In the genomic region with DNA sequence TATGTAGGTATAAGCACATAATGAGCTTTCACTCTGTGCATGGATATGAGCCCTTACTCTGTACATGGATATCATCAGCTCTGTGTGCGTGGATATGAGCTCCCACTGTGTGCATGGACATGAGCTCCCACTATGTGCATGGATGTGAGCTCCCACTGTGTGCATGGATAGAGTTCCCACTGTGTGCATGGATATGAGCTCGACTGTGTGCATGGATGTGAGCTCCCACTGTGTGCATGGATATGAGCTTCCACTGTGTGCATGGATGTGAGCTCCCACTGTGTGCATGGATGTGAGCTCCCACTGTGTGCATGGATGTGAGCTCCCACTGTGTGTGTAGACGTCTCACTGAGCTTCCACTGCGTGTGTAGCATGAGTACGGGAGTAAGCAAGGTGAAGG, we compare ENCODE assay signal across 18 cellular contexts.
DNase-seq lines count a peak whose midpoint lies in the region; ATAC-seq, FAIRE-seq and TF ChIP-seq lines count a peak whose summit lies in the region.
"Had no signal": no experiment of that assay in that cellular context is flagged by ENCODE, and none has a peak within 500 bp of the region (broad histone marks: within the 10 kb centered on the region; RNA-seq: fewer than 3 reads in every experiment).

No MANE protein-coding gene starts in this region.

- H3K9me3 Mint-ChIP-seq in activated T-cell treated with anti-CD3 and anti-CD28 coated beads, Interleukin-2, amount 50 U/mL, for 4 hours = no peaks in the 10 kb centered on the region
- H3K9me3 Mint-ChIP-seq in activated T-cell treated with anti-CD3 and anti-CD28 coated beads, Interleukin-2, amount 50 U/mL, for 24 hours = no peaks in the 10 kb centered on the region
- H3K9me3 Mint-ChIP-seq in activated CD4-positive, alpha-beta memory T cell treated with anti-CD3 and anti-CD28 coated beads, Interleukin-2, amount 10 ng/mL, durations not matched to agents 7 days and 5 days = no peaks in the 10 kb centered on the region
- no peaks in the 10 kb centered on the region for H3K9me3 Mint-ChIP-seq in naive thymus-derived CD8-positive, alpha-beta T cell
- H3K9me3 Mint-ChIP-seq: dendritic cell treated with granulocyte-macrophage colony-stimulating factor and Interleukin-4, amounts not matched to agents 40 ng/mL and 50 ng/mL, for 4 days; GM23338 had no signal

- no peaks in the 10 kb centered on the region for H3K27me3 ChIP-seq in A673 (replicated peaks; ENCODE audit: insufficient read depth, low read depth, low read length, poor library complexity)
- H3K27me3 ChIP-seq: breast epithelium, gastrocnemius medialis had no signal

- peak; percentile 93 for FAIRE-seq in HTR-8/SVneo (lab: Jason Lieb, UNC)

- no peak overlapping the region for H3K27ac ChIP-seq in A673 (ENCODE audit: low read depth, low read length, poor library complexity, severe bottlenecking)
- H3K27ac ChIP-seq: gastrocnemius medialis had no signal

- H3K36me3 Mint-ChIP-seq in activated T-cell treated with anti-CD3 and anti-CD28 coated beads, Interleukin-2, amount 50 U/mL, for 4 hours (ENCODE audit: insufficient read depth) = no peaks in the 10 kb centered on the region
- H3K36me3 Mint-ChIP-seq in activated T-cell treated with anti-CD3 and anti-CD28 coated beads, Interleukin-2, amount 50 U/mL, for 24 hours (ENCODE audit: low read depth) = no peaks in the 10 kb centered on the region
- H3K36me3 Mint-ChIP-seq in activated CD4-positive, alpha-beta memory T cell treated with anti-CD3 and anti-CD28 coated beads, Interleukin-2, amount 10 ng/mL, durations not matched to agents 7 days and 5 days (ENCODE audit: low read depth) = no peaks in the 10 kb centered on the region
- H3K36me3 Mint-ChIP-seq in naive thymus-derived CD8-positive, alpha-beta T cell = no peaks in the 10 kb centered on the region

- no peaks in the 10 kb centered on the region for H3K36me3 ChIP-seq in A673 (ENCODE audit: insufficient read depth, low read length, poor library complexity, severe bottlenecking)
- H3K36me3 ChIP-seq: breast epithelium, gastrocnemius medialis had no signal

- intact Hi-C loops in A673 (cut with micrococcal nuclease; ENCODE audit: unreplicated experiment) = no loop called here

- no peak for TF ChIP-seq CTCF in A673 (conservative IDR thresholded peaks at IDR 0.05; ENCODE audit: low read depth, low read length)

- H3K4me1 ChIP-seq in A673 (ENCODE audit: insufficient read depth, low read length, poor library complexity, severe bottlenecking) = no peaks in the 10 kb centered on the region
- H3K4me1 ChIP-seq: breast epithelium, gastrocnemius medialis had no signal

- BruUV-seq in A673 (replicated peaks; lab: Mats Ljungman, UMichigan) = no TSS peak

- CTCF ChIA-PET in activated CD4-positive, alpha-beta memory T cell treated with anti-CD3 and anti-CD28 coated beads, Interleukin-2, amount 10 ng/mL, durations not matched to agents 7 days and 5 days (lab: Charles Lee) = no interaction called here
- CTCF ChIA-PET in A673 (lab: Charles Lee) = no interaction called here

- H3K4me1 Mint-ChIP-seq in activated T-cell treated with anti-CD3 and anti-CD28 coated beads, Interleukin-2, amount 50 U/mL, for 4 hours (ENCODE audit: low read depth) = peaks cover 30% of the 10 kb centered on the region
- H3K4me1 Mint-ChIP-seq in activated T-cell treated with anti-CD3 and anti-CD28 coated beads, Interleukin-2, amount 50 U/mL, for 24 hours (ENCODE audit: low read depth) = peaks cover 18% of the 10 kb centered on the region
- H3K4me1 Mint-ChIP-seq in activated CD4-positive, alpha-beta memory T cell treated with anti-CD3 and anti-CD28 coated beads, Interleukin-2, amount 10 ng/mL, durations not matched to agents 7 days and 5 days = peaks cover 26% of the 10 kb centered on the region
- H3K4me1 Mint-ChIP-seq in naive thymus-derived CD8-positive, alpha-beta T cell = peaks cover 8 to 49% (median 33%) of the 10 kb centered on the region in 4 donors

- H3K9me3 ChIP-seq in A673 (ENCODE audit: low read depth, low read length, poor library complexity, severe bottlenecking) = no peaks in the 10 kb centered on the region
- H3K9me3 ChIP-seq: breast epithelium, gastrocnemius medialis had no signal

- POLR2A ChIA-PET in activated CD4-positive, alpha-beta memory T cell treated with anti-CD3 and anti-CD28 coated beads, Interleukin-2, amount 10 ng/mL, durations not matched to agents 7 days and 5 days (lab: Charles Lee) = interaction anchor here (1.0 kb wide), 1 partner anchor 43 kb away, joined by 3 read pairs; no protein-coding TSS in a partner anchor
- POLR2A ChIA-PET in naive thymus-derived CD8-positive, alpha-beta T cell (lab: Charles Lee) = interaction anchor here (1.0 to 2.0 kb wide), 4 partner anchors 15 to 43 kb away, joined by 3 to 5 read pairs (median 3); no protein-coding TSS in a partner anchor
- POLR2A ChIA-PET in A673 (lab: Charles Lee; ENCODE audit: low non-redundant PET) = no interaction called here

- H3K4me3 Mint-ChIP-seq in activated T-cell treated with anti-CD3 and anti-CD28 coated beads, Interleukin-2, amount 50 U/mL, for 4 hours = peak overlapping the region; percentile 75
- no peak overlapping the region for H3K4me3 Mint-ChIP-seq in activated T-cell treated with anti-CD3 and anti-CD28 coated beads, Interleukin-2, amount 50 U/mL, for 24 hours
- peak overlapping the region; percentile 65 for H3K4me3 Mint-ChIP-seq in activated CD4-positive, alpha-beta memory T cell treated with anti-CD3 and anti-CD28 coated beads, Interleukin-2, amount 10 ng/mL, durations not matched to agents 7 days and 5 days
- H3K4me3 Mint-ChIP-seq in naive thymus-derived CD8-positive, alpha-beta T cell = peak overlapping the region; percentile 74 to 90 (median 83)
- H3K4me3 Mint-ChIP-seq: dendritic cell treated with granulocyte-macrophage colony-stimulating factor and Interleukin-4, amounts not matched to agents 40 ng/mL and 50 ng/mL, for 4 days; GM23338 had no signal

- no peak overlapping the region for H3K27ac Mint-ChIP-seq in activated T-cell treated with anti-CD3 and anti-CD28 coated beads, Interleukin-2, amount 50 U/mL, for 24 hours
- H3K27ac Mint-ChIP-seq in activated CD4-positive, alpha-beta memory T cell treated with anti-CD3 and anti-CD28 coated beads, Interleukin-2, amount 10 ng/mL, durations not matched to agents 7 days and 5 days = no peak overlapping the region
- peak overlapping the region; percentile 86 to 99 (median 95) for H3K27ac Mint-ChIP-seq in naive thymus-derived CD8-positive, alpha-beta T cell
- H3K27ac Mint-ChIP-seq: dendritic cell treated with granulocyte-macrophage colony-stimulating factor and Interleukin-4, amounts not matched to agents 40 ng/mL and 50 ng/mL, for 4 days; GM23338 had no signal

- ATAC-seq in activated T-cell treated with anti-CD3 and anti-CD28 coated beads, Interleukin-2, amount 50 U/mL, for 4 hours = no peak
- no peak for ATAC-seq in naive thymus-derived CD8-positive, alpha-beta T cell
- ATAC-seq in HG03159 (IDR thresholded peaks at IDR 0.05; ENCODE audit: unreplicated experiment) = no peak
- ATAC-seq: gastrocnemius medialis, Right ventricle myocardium inferior had no signal

- DNase-seq in activated T-cell treated with anti-CD3 and anti-CD28 coated beads, Interleukin-2, amount 50 U/mL, for 4 hours = no peak
- DNase-seq in activated T-cell treated with anti-CD3 and anti-CD28 coated beads, Interleukin-2, amount 50 U/mL, for 24 hours = no peak
- no peak for DNase-seq in HTR-8/SVneo (ENCODE audit: insufficient read length, low spot score)
- no peak for DNase-seq in activated CD4-positive, alpha-beta memory T cell treated with anti-CD3 and anti-CD28 coated beads, Interleukin-2, amount 10 ng/mL, durations not matched to agents 7 days and 5 days
- DNase-seq in naive thymus-derived CD8-positive, alpha-beta T cell = no peak
- no peak for DNase-seq in A673 (ENCODE audit: low spot score)
- DNase-seq in globus pallidus (ENCODE audit: low spot score) = no peak
- DNase-seq: activated CD8-positive, alpha-beta memory T cell treated with anti-CD3 and anti-CD28 coated beads, Interleukin-2, amount 50 U/mL, for 48 hours; gastrocnemius medialis; left colon; midbrain; NCI-H1930; nucleus accumbens had no signal

- no peaks in the 10 kb centered on the region for H3K27me3 Mint-ChIP-seq in activated T-cell treated with anti-CD3 and anti-CD28 coated beads, Interleukin-2, amount 50 U/mL, for 4 hours (ENCODE audit: low read depth)
- no peaks in the 10 kb centered on the region for H3K27me3 Mint-ChIP-seq in activated T-cell treated with anti-CD3 and anti-CD28 coated beads, Interleukin-2, amount 50 U/mL, for 24 hours
- no peaks in the 10 kb centered on the region for H3K27me3 Mint-ChIP-seq in activated CD4-positive, alpha-beta memory T cell treated with anti-CD3 and anti-CD28 coated beads, Interleukin-2, amount 10 ng/mL, durations not matched to agents 7 days and 5 days
- no peaks in the 10 kb centered on the region for H3K27me3 Mint-ChIP-seq in naive thymus-derived CD8-positive, alpha-beta T cell
- H3K27me3 Mint-ChIP-seq: dendritic cell treated with granulocyte-macrophage colony-stimulating factor and Interleukin-4, amounts not matched to agents 40 ng/mL and 50 ng/mL, for 4 days had no signal

- no peak overlapping the region for H3K4me3 ChIP-seq in A673 (ENCODE audit: low read depth, low read length, poor library complexity, severe bottlenecking)
- H3K4me3 ChIP-seq: gastrocnemius medialis, GM23338 had no signal

Comparison
In these comparisons a context has a peak if more than half of its experiments do, and no peak if none do; other contexts are left out.
1. H3K27ac Mint-ChIP-seq: peak in naive thymus-derived CD8-positive, alpha-beta T cell (10 of 10); none in activated T-cell treated with anti-CD3 and anti-CD28 coated beads, Interleukin-2, amount 50 U/mL, for 24 hours (single experiment) and activated CD4-positive, alpha-beta memory T cell treated with anti-CD3 and anti-CD28 coated beads, Interleukin-2, amount 10 ng/mL, durations not matched to agents 7 days and 5 days (single experiment).